In the genomic region with DNA sequence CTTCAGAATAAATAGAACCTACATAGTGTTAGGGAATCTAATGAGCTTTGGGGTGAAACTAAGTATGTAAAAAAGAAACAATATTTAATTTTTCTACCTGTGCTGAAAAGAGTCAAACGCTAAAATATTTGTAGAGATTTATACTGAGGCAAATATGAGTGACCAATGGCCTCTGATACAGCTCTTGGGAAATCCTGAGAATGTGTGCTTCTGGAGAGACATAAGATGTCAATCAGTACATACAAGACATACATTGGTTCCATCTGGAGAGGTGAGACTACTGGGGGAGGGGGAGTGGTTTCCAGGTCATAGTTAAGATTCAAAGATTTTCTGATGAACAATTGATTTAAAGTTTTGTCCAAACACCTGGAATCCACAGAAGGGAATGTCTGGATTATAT, we compare ENCODE assay signal across 9 cellular contexts. TPM values are rescaled to one million over a fixed set of nuclear protein-coding genes. Genes with fewer than 3 reads are reported as not detected.
DNase-seq lines count a peak whose midpoint lies in the region; ATAC-seq and TF ChIP-seq lines count a peak whose summit lies in the region.
"Had no signal": no experiment of that assay in that cellular context is flagged by ENCODE, and none has a peak within 500 bp of the region (broad histone marks: within the 10 kb centered on the region; RNA-seq: fewer than 3 reads in every experiment).

No MANE protein-coding gene starts in this region.

- no peak overlapping the region for H4K91ac ChIP-seq in H9 (ENCODE audit: insufficient read length, low read depth, low read length)

- H4K8ac ChIP-seq in H9 (replicated peaks; ENCODE audit: insufficient read length, low read depth, low read length): no peak overlapping the region

- H3K14ac ChIP-seq in H9 (ENCODE audit: insufficient read depth, low read length): no peak overlapping the region

- no peaks in the 10 kb centered on the region for H3K79me1 ChIP-seq in H9 (ENCODE audit: insufficient read depth, low read depth, low read length, poor library complexity, severe bottlenecking)

- H3K9me3 ChIP-seq in H9 (ENCODE audit: control insufficient read depth, low read depth, low read length): no peaks in the 10 kb centered on the region
- no peaks in the 10 kb centered on the region for H3K9me3 ChIP-seq in SU-DHL-6 (ENCODE audit: insufficient read depth, low read length)
- no peaks in the 10 kb centered on the region for H3K9me3 ChIP-seq in right cardiac atrium (ENCODE audit: control insufficient read depth, low read length)
- no peaks in the 10 kb centered on the region for H3K9me3 ChIP-seq in sigmoid colon

- H3K4me3 ChIP-seq in SU-DHL-6 (ENCODE audit: insufficient read depth, low read length, poor library complexity, severe bottlenecking): peak overlapping the region; percentile 58
- H3K4me3 ChIP-seq in right cardiac atrium (ENCODE audit: low read length): peak overlapping the region; percentile 53
- peak overlapping the region; percentile 58 to 74 (median 67) for H3K4me3 ChIP-seq in sigmoid colon

- H3K4me1 ChIP-seq in H9 (ENCODE audit: insufficient read depth, low read length) (no peaks in the 10 kb centered on the region), right cardiac atrium (ENCODE audit: control insufficient read depth, insufficient read depth, low read length) (no peaks in the 10 kb centered on the region), sigmoid colon (peaks cover 0 to 16% (median 7%) of the 10 kb centered on the region in 4 donors)

- H3K36me3 ChIP-seq in SU-DHL-6 (ENCODE audit: low read length) (no peaks in the 10 kb centered on the region), sigmoid colon (no peaks in the 10 kb centered on the region)

- H3K23me2 ChIP-seq in H9 (ENCODE audit: insufficient read length, low read depth, low read length, poor library complexity, severe bottlenecking): peaks cover 5% of the 10 kb centered on the region

- no peak overlapping the region for H2BK5ac ChIP-seq in H9 (ENCODE audit: insufficient read length, low read length)

- no CpG with 5 or more reads among the region's 1 CpG for WGBS in H9 (ENCODE audit: extremely low coverage, insufficient read length, low lambda C conversion rate)
- 32% methylated on average over 1 of the region's 1 CpG for WGBS in right cardiac atrium
- WGBS in sigmoid colon, 2 donors: 41 to 54% methylated on average over 1 of the region's 1 CpG

- TF ChIP-seq POLR2A in sigmoid colon (IDR thresholded peaks at IDR 0.05): no peak

- DNase-seq in H9: no peak
- no peak for DNase-seq in right cardiac atrium
- DNase-seq in sigmoid colon: no peak
- DNase-seq in GM10266 (ENCODE audit: extremely low spot score): no peak

- H3K27ac ChIP-seq in H9 (ENCODE audit: insufficient read length, low read depth, low read length): no peak overlapping the region
- no peak overlapping the region for H3K27ac ChIP-seq in SU-DHL-6 (ENCODE audit: low read depth, low read length)
- H3K27ac ChIP-seq in right cardiac atrium (ENCODE audit: low read length): no peak overlapping the region
- peak overlapping the region in 3 of 4 donors; percentile 53 to 66 (median 58) for H3K27ac ChIP-seq in sigmoid colon

- H4K5ac ChIP-seq in H9 (ENCODE audit: insufficient read length, low read depth, low read length): no peak overlapping the region

- no peak overlapping the region for H3T11ph ChIP-seq in H9 (ENCODE audit: low read length)

- TF ChIP-seq CTCF in H9 (conservative IDR thresholded peaks at IDR 0.05) (no peak), SU-DHL-6 (IDR thresholded peaks at IDR 0.05; ENCODE audit: insufficient read depth, low read length, poor library complexity, severe bottlenecking) (no peak), sigmoid colon (IDR thresholded peaks at IDR 0.05) (no peak), GM10266 (IDR thresholded peaks at IDR 0.05; ENCODE audit: control insufficient read depth, insufficient read depth, low read depth, missing control alignments) (no peak)

- H3K9ac ChIP-seq in H9 (ENCODE audit: extremely low read depth, insufficient read length, low read length) (peak overlapping the region; percentile 83), SU-DHL-6 (ENCODE audit: low read length) (peak overlapping the region; percentile 65)

- H3K56ac ChIP-seq in H9 (ENCODE audit: insufficient read length, low read depth, low read length): no peak overlapping the region

- H3K27me3 ChIP-seq in H9 (ENCODE audit: insufficient read depth, low read length) (no peaks in the 10 kb centered on the region), SU-DHL-6 (ENCODE audit: low read length) (no peaks in the 10 kb centered on the region), right cardiac atrium (ENCODE audit: control insufficient read depth, insufficient read depth) (no peaks in the 10 kb centered on the region), sigmoid colon (no peaks in the 10 kb centered on the region)

- H3K4me2 ChIP-seq in H9 (ENCODE audit: insufficient read depth, insufficient read length, low read length) (peak overlapping the region; percentile 95), SU-DHL-6 (ENCODE audit: low read depth, low read length, poor library complexity, severe bottlenecking) (peak overlapping the region; percentile 56)

- no peaks in the 10 kb centered on the region for H3K9me2 ChIP-seq in SU-DHL-6 (replicated peaks; ENCODE audit: insufficient read depth, low read length)

- peaks cover 44% of the 10 kb centered on the region for H3K27me3 Mint-ChIP-seq in H9 (ENCODE audit: low read depth)

- no peak overlapping the region for H2AK5ac ChIP-seq in H9 (ENCODE audit: insufficient read length, low read length)

- H3K18ac ChIP-seq in H9 (ENCODE audit: insufficient read length, low read depth, low read length): no peak overlapping the region

- H2BK12ac ChIP-seq in H9 (ENCODE audit: insufficient read length, low read depth, low read length): no peak overlapping the region

- no peaks in the 10 kb centered on the region for H4K20me1 ChIP-seq in H9 (ENCODE audit: control insufficient read depth, insufficient read depth, insufficient read length)
- no peaks in the 10 kb centered on the region for H4K20me1 ChIP-seq in SU-DHL-6 (ENCODE audit: low read depth, low read length)

- H3K4me3 Mint-ChIP-seq in H9: peak overlapping the region; percentile 85 to 93

- H2BK15ac ChIP-seq in H9 (ENCODE audit: low read depth, low read length): no peak overlapping the region

- no peak overlapping the region for H2BK20ac ChIP-seq in H9 (ENCODE audit: low read depth, low read length, poor library complexity, severe bottlenecking)

- H3K4ac ChIP-seq in H9 (ENCODE audit: low read depth, low read length): no peak overlapping the region

- no peak for TF ChIP-seq EP300 in sigmoid colon (IDR thresholded peaks at IDR 0.05)

- no peak overlapping the region for H2BK120ac ChIP-seq in H9 (ENCODE audit: low read depth, low read length, poor library complexity, severe bottlenecking)

- no peak for ATAC-seq in right cardiac atrium
- no peak for ATAC-seq in GM18520 (IDR thresholded peaks at IDR 0.05; ENCODE audit: unreplicated experiment)
- no peak for ATAC-seq in HG03439 (IDR thresholded peaks at IDR 0.05; ENCODE audit: unreplicated experiment)
- ATAC-seq in HG03469 (IDR thresholded peaks at IDR 0.05; ENCODE audit: unreplicated experiment): no peak

- H3K4me1 Mint-ChIP-seq in H9: peaks cover 13 to 18% of the 10 kb centered on the region in 2 experiments

- no peak overlapping the region for H2AFZ ChIP-seq in H9 (ENCODE audit: low read length)
- H2AFZ ChIP-seq in SU-DHL-6 (ENCODE audit: low read depth, low read length, severe bottlenecking): peak overlapping the region; percentile 78

- no peak overlapping the region for H3K23ac ChIP-seq in H9 (ENCODE audit: insufficient read length, low read depth, low read length)

- no peak overlapping the region for H3K27ac Mint-ChIP-seq in H9

- H3F3A ChIP-seq in SU-DHL-6 (ENCODE audit: insufficient read depth): no peaks in the 10 kb centered on the region

- no peaks in the 10 kb centered on the region for H3K9me3 Mint-ChIP-seq in H9

- H3K36me3 Mint-ChIP-seq in H9 (ENCODE audit: insufficient read depth in 1 of 3, low read depth in 3 of 3): peaks cover 0 to 20% (median 9%) of the 10 kb centered on the region in 3 experiments; a peak in 3 of 7 replicates

- H3K79me2 ChIP-seq in H9 (ENCODE audit: insufficient read depth, low read length) (no peaks in the 10 kb centered on the region), SU-DHL-6 (ENCODE audit: insufficient read depth, low read length) (no peaks in the 10 kb centered on the region; the same call in 1 of the 2 replicates)

- intact Hi-C loops in right cardiac atrium (cut with DNase I) (no loop called here), sigmoid colon (cut with DNase I) (no loop called here)

RNA-seq across cellular contexts. Expression of gene ASRGL1, which starts 1.0 kb away (rescaled TPM):
- total RNA-seq in H9 (2021) (30.9 and 31.1 TPM in 2 replicates), right cardiac atrium (1 to 10 TPM; 4.9 to 8.1 (median 6.5) TPM), sigmoid colon (10 to 100 TPM in 2 of 4 donors, 1 to 10 TPM in 2; 4.8 to 26.0 (median 9.5) TPM)
- polyA plus RNA-seq in right cardiac atrium (4.3 TPM), sigmoid colon (10 to 100 TPM; 22.0 to 35.2 (median 22.8) TPM)

RNA-seq across cellular contexts. Expression of gene SCGB1D4, which starts 39.3 kb away (rescaled TPM):
- total RNA-seq in H9 (2021): not detected in 2 replicates
- not detected for total RNA-seq in right cardiac atrium
- polyA plus RNA-seq in right cardiac atrium: not detected
- not detected for total RNA-seq in sigmoid colon
- not detected for polyA plus RNA-seq in sigmoid colon
- total RNA-seq: NCI-H460 had no signal

Comparison
In these comparisons a context has a peak if more than half of its experiments do, and no peak if none do; other contexts are left out.
1. H3K27ac ChIP-seq: peak in sigmoid colon (3 of 4); none in H9 (single experiment), SU-DHL-6 (single experiment) and right cardiac atrium (single experiment).
2. Peak in every context shown above with its lines, with median percentiles within 50 percentile points of each other: H3K4me3 ChIP-seq.